Comparison of ENCODE assay signal across 16 cellular contexts in the genomic region with DNA sequence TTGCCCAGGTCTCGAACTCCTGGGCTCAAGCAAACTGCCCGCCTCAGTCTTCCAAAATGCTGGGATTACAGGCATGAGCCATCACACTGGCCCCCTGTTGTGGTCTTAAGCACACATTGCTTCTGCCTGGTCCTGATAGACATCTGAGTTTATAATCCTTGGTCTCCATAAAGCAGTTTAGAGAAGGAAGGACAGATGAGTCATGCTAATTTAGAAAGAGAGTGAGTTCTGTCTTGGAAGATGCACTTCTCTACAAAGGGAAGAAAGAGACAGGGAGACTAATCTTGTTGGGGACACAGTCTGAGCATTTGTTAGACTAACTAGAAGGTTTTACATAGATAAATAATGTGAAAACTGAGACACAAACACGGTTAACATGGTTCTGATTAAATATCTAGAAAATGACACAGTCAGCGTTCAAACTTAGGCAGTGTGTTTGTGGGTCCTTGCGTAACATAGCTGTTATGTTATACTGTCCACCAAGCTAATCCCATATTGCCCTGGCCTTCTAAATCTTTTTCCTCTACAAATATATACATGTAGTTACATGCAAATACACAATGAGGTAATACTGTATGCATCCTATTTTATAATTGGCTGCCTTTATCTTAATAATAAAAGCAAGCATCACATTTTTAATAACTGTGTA. TPM values are rescaled to one million over a fixed set of nuclear protein-coding genes. Genes with fewer than 3 reads are reported as not detected.
DNase-seq lines count a peak whose midpoint lies in the region; TF ChIP-seq lines count a peak whose summit lies in the region.
"Had no signal": no experiment of that assay in that cellular context is flagged by ENCODE, and none has a peak within 500 bp of the region (broad histone marks: within the 10 kb centered on the region; RNA-seq: fewer than 3 reads in every experiment).

No MANE protein-coding gene starts in this region.

- H3K9me3 Mint-ChIP-seq in osteocyte (ENCODE audit: unreplicated experiment), result no peaks in the 10 kb centered on the region
- H3K9me3 Mint-ChIP-seq: activated CD4-positive, alpha-beta T cell treated with anti-CD3 and anti-CD28 coated beads, Interleukin-2, amount 10 ng/mL, durations not matched to agents 24 days and 14 days; activated naive CD4-positive, alpha-beta T cell treated with anti-CD3 and anti-CD28 coated beads, Interleukin-2, amount 50 U/mL, for 72 hours; nephron had no signal

- H3K36me3 Mint-ChIP-seq in osteocyte (ENCODE audit: unreplicated experiment), result no peaks in the 10 kb centered on the region

- H3K4me3 Mint-ChIP-seq in osteocyte (ENCODE audit: unreplicated experiment), result no peak overlapping the region
- H3K4me3 Mint-ChIP-seq: activated CD4-positive, alpha-beta T cell treated with anti-CD3 and anti-CD28 coated beads, Interleukin-2, amount 10 ng/mL, durations not matched to agents 24 days and 14 days; nephron; T-helper 17 cell had no signal

- peak overlapping the region; percentile 56 for H3K27ac Mint-ChIP-seq in osteocyte (ENCODE audit: unreplicated experiment)
- H3K27ac Mint-ChIP-seq: activated CD4-positive, alpha-beta T cell treated with anti-CD3 and anti-CD28 coated beads, Interleukin-2, amount 10 ng/mL, durations not matched to agents 24 days and 14 days; activated naive CD4-positive, alpha-beta T cell treated with anti-CD3 and anti-CD28 coated beads, Interleukin-2, amount 50 U/mL, for 72 hours; nephron; T-helper 17 cell had no signal

- DNase-seq in HCEC 1CT (peak; percentile 65), NOMO-1 treated with dmso at 0.1 percent for 144 hours (lab: John Stamatoyannopoulos, UW; ENCODE audit: unreplicated experiment) (peak; percentile 15), epithelial cell of esophagus (ENCODE audit: low read depth) (peak; percentile 77), osteocyte (ENCODE audit: extremely low spot score, unreplicated experiment) (no peak), NCI-H2171 treated with DMSO at 0.1 percent for 48 hours (lab: John Stamatoyannopoulos, UW) (no peak), NCI-H774 (lab: John Stamatoyannopoulos, UW) (no peak), RPMI8226 (no peak)
- DNase-seq: activated CD4-positive, alpha-beta T cell treated with anti-CD3 and anti-CD28 coated beads, Interleukin-2, amount 10 ng/mL, durations not matched to agents 24 days and 14 days; DMS79 treated with DMSO at 0.1 percent for 48 hours; effector CD4-positive, alpha-beta T cell; NCI-H2107; NCI-H82; T-helper 17 cell had no signal

- TF ChIP-seq CTCF in epithelial cell of esophagus (IDR thresholded peaks at IDR 0.05; ENCODE audit: insufficient read depth, low read depth, low read length, missing control alignments) (no peak), osteocyte (IDR thresholded peaks at IDR 0.05) (no peak)

- no peak overlapping the region for H3K4me3 ChIP-seq in epithelial cell of esophagus (ENCODE audit: low read length)
- H3K4me3 ChIP-seq: cardiac muscle cell had no signal

- H3K27me3 Mint-ChIP-seq in osteocyte (ENCODE audit: unreplicated experiment), result no peaks in the 10 kb centered on the region

- H3K4me1 Mint-ChIP-seq in osteocyte (ENCODE audit: unreplicated experiment), result peaks cover 42% of the 10 kb centered on the region

RNA-seq across cellular contexts. Expression of a gene that starts 31.0 kb away (rescaled TPM):
- 36.5 and 39.1 TPM in 2 replicates for total RNA-seq in osteocyte

Comparison
In these comparisons a context has a peak if more than half of its experiments do, and no peak if none do; other contexts are left out.
1. DNase-seq: peak in HCEC 1CT (single experiment), NOMO-1 treated with dmso at 0.1 percent for 144 hours (single experiment) and epithelial cell of esophagus (single experiment); none in osteocyte (single experiment), NCI-H2171 treated with DMSO at 0.1 percent for 48 hours (single experiment), NCI-H774 (single experiment) and RPMI8226 (single experiment).